23 cellular contexts compared by ENCODE assay signal in the genomic region with DNA sequence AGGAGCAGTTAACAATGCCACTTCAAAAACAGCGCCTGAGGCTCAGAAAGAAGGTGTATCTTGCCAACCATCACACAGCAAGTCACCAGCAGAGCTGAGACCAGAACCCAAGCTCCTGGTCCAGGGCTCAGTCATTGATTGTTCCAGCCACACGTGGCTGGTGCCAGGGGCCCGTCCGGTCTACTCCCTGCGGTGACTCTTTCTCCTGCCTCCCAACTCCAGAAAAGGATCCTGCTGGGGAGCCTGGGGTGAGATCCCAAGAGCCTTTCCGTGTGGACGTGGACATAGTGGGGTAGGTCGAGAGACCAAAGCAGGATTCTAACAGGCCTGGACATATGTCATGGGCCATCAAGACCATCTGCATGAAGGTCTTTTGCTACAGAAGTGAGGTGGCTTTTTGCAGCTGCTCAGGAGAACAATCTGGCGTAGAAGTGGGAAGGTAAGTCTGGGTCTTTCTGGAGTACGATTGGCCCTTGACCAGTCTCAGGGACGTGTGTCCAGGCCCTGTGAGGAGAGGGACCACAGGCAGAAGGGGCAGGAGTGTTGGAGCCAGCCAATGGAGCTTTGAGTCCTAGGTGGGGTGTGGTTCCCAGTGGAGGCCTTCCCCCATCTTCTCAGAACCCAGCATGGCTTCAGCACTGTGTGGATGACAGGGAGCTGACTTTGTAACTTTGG.
A peak's percentile ranks its signal among the peaks of the same experiment; 100 is the strongest.
DNase-seq lines count a peak whose midpoint lies in the region; ATAC-seq and TF ChIP-seq lines count a peak whose summit lies in the region.
"Had no signal": no experiment of that assay in that cellular context is flagged by ENCODE, and none has a peak within 500 bp of the region (broad histone marks: within the 10 kb centered on the region; RNA-seq: fewer than 3 reads in every experiment).

No MANE protein-coding gene starts in this region.

- intact Hi-C loops in activated T-helper 2 cell treated with anti-CD3 and anti-CD28 coated beads, Interferon-gamma antibody, Interleukin-2, Interleukin-4, amounts not matched to agents 10 μg/mL and 5 μg/mL and 100 μg/mL, durations not matched to agents 14 hours and 24 hours and 36 hours (cut with micrococcal nuclease): no loop called here

- H3K9ac ChIP-seq in BLaER1: no peak overlapping the region

- peak overlapping the region; percentile 19 for H3K27ac Mint-ChIP-seq in progenitor cell of endocrine pancreas
- no peak overlapping the region for H3K27ac Mint-ChIP-seq in activated T-helper 2 cell treated with anti-CD3 and anti-CD28 coated beads, Interferon-gamma antibody, Interleukin-2, Interleukin-4, amounts not matched to agents 10 μg/mL and 5 μg/mL and 100 μg/mL, durations not matched to agents 14 hours and 24 hours and 36 hours
- H3K27ac Mint-ChIP-seq: activated B cell treated with CpG ODN at 0.5 μM for 24 hours; activated CD4-positive, alpha-beta memory T cell treated with anti-CD3 and anti-CD28 coated beads, Interleukin-2, amount 10 ng/mL, durations not matched to agents 7 days and 5 days had no signal

- CTCF ChIA-PET in HEK293 (lab: Yijun Ruan, JAX): interaction anchor here (0.7 to 5.9 kb wide), 2 partner anchors 12 to 18 kb away, joined by 4 to 36 read pairs; no protein-coding TSS in a partner anchor

- peaks cover 41% of the 10 kb centered on the region for H3K4me1 ChIP-seq in BLaER1
- peaks cover 10% of the 10 kb centered on the region for H3K4me1 ChIP-seq in HEK293 (ENCODE audit: control insufficient read depth, insufficient read depth, low read length)
- H3K4me1 ChIP-seq: HAP-1 had no signal

- peaks cover 14% of the 10 kb centered on the region for H3K4me1 Mint-ChIP-seq in progenitor cell of endocrine pancreas (ENCODE audit: low read depth)
- no peaks in the 10 kb centered on the region for H3K4me1 Mint-ChIP-seq in activated T-helper 2 cell treated with anti-CD3 and anti-CD28 coated beads, Interferon-gamma antibody, Interleukin-2, Interleukin-4, amounts not matched to agents 10 μg/mL and 5 μg/mL and 100 μg/mL, durations not matched to agents 14 hours and 24 hours and 36 hours (ENCODE audit: low read depth)
- H3K4me1 Mint-ChIP-seq: activated B cell treated with CpG ODN at 0.5 μM for 24 hours; activated CD4-positive, alpha-beta memory T cell treated with anti-CD3 and anti-CD28 coated beads, Interleukin-2, amount 10 ng/mL, durations not matched to agents 7 days and 5 days; CD4-positive, CD25-positive, alpha-beta regulatory T cell; central memory CD8-positive, alpha-beta T cell had no signal

- H3K4me3 Mint-ChIP-seq in progenitor cell of endocrine pancreas (ENCODE audit: low read depth): no peak overlapping the region
- H3K4me3 Mint-ChIP-seq in activated T-helper 2 cell treated with anti-CD3 and anti-CD28 coated beads, Interferon-gamma antibody, Interleukin-2, Interleukin-4, amounts not matched to agents 10 μg/mL and 5 μg/mL and 100 μg/mL, durations not matched to agents 14 hours and 24 hours and 36 hours (ENCODE audit: low read depth): no peak overlapping the region
- H3K4me3 Mint-ChIP-seq: activated B cell treated with CpG ODN at 0.5 μM for 24 hours; activated CD4-positive, alpha-beta memory T cell treated with anti-CD3 and anti-CD28 coated beads, Interleukin-2, amount 10 ng/mL, durations not matched to agents 7 days and 5 days; CD4-positive, CD25-positive, alpha-beta regulatory T cell; central memory CD8-positive, alpha-beta T cell had no signal

- H3K36me3 Mint-ChIP-seq in progenitor cell of endocrine pancreas (ENCODE audit: insufficient read depth): no peaks in the 10 kb centered on the region
- no peaks in the 10 kb centered on the region for H3K36me3 Mint-ChIP-seq in activated T-helper 2 cell treated with anti-CD3 and anti-CD28 coated beads, Interferon-gamma antibody, Interleukin-2, Interleukin-4, amounts not matched to agents 10 μg/mL and 5 μg/mL and 100 μg/mL, durations not matched to agents 14 hours and 24 hours and 36 hours (ENCODE audit: low read depth)
- H3K36me3 Mint-ChIP-seq: CD4-positive, CD25-positive, alpha-beta regulatory T cell had no signal

- ATAC-seq in esophagus mucosa: peak; percentile 15
- no peak for ATAC-seq in HG03520 (IDR thresholded peaks at IDR 0.05; ENCODE audit: unreplicated experiment)

- no peaks in the 10 kb centered on the region for H4K20me1 ChIP-seq in BLaER1

- no peaks in the 10 kb centered on the region for H3K9me3 Mint-ChIP-seq in progenitor cell of endocrine pancreas (ENCODE audit: low read depth)
- H3K9me3 Mint-ChIP-seq in activated T-helper 2 cell treated with anti-CD3 and anti-CD28 coated beads, Interferon-gamma antibody, Interleukin-2, Interleukin-4, amounts not matched to agents 10 μg/mL and 5 μg/mL and 100 μg/mL, durations not matched to agents 14 hours and 24 hours and 36 hours: no peaks in the 10 kb centered on the region
- H3K9me3 Mint-ChIP-seq: activated B cell treated with CpG ODN at 0.5 μM for 24 hours; activated CD4-positive, alpha-beta memory T cell treated with anti-CD3 and anti-CD28 coated beads, Interleukin-2, amount 10 ng/mL, durations not matched to agents 7 days and 5 days; CD4-positive, CD25-positive, alpha-beta regulatory T cell; central memory CD8-positive, alpha-beta T cell had no signal

- POLR2A ChIA-PET in HEK293 (lab: Yijun Ruan, JAX): no interaction called here

- peak overlapping the region; percentile 84; the same call in 1 of the 2 replicates for H3K4me2 ChIP-seq in BLaER1

- DNase-seq in progenitor cell of endocrine pancreas (ENCODE audit: low spot score, unreplicated experiment): no peak
- no peak for DNase-seq in ecto neural progenitor cell (ENCODE audit: low spot score)
- no peak for DNase-seq in activated T-helper 2 cell treated with anti-CD3 and anti-CD28 coated beads, Interferon-gamma antibody, Interleukin-2, Interleukin-4, amounts not matched to agents 10 μg/mL and 5 μg/mL and 100 μg/mL, durations not matched to agents 14 hours and 24 hours and 36 hours (ENCODE audit: low spot score)
- DNase-seq: activated B cell treated with CpG ODN at 0.5 μM for 24 hours; activated CD4-positive, alpha-beta memory T cell treated with anti-CD3 and anti-CD28 coated beads, Interleukin-2, amount 10 ng/mL, durations not matched to agents 7 days and 5 days; activated naive CD4-positive, alpha-beta T cell; amygdala; CD4-positive, CD25-positive, alpha-beta regulatory T cell; DMS 273 treated with DMSO at 0.1 percent for 48 hours; foreskin melanocyte; GDM1; hypothalamus; KBM-7; NCI-H1436 treated with DMSO at 0.1 percent for 48 hours; nucleus accumbens; T-helper 9 cell had no signal

- H3K4me3 ChIP-seq in BLaER1 (no peak overlapping the region), HEK293 (ENCODE audit: low read depth, low read length) (no peak overlapping the region)
- H3K4me3 ChIP-seq: HAP-1, lung had no signal

- H3K36me3 ChIP-seq in BLaER1: no peaks in the 10 kb centered on the region
- H3K36me3 ChIP-seq in HEK293 (ENCODE audit: control insufficient read depth in 2 of 2, insufficient read depth in 1 of 2, low read length in 2 of 2): no peaks in the 10 kb centered on the region
- H3K36me3 ChIP-seq: HAP-1 had no signal

- TF ChIP-seq CTCF in HEK293 (tag by site-specific recombination; IDR thresholded peaks at IDR 0.05): no peak
- no peak for TF ChIP-seq CTCF in progenitor cell of endocrine pancreas (IDR thresholded peaks at IDR 0.05; ENCODE audit: unreplicated experiment)

- H3K27ac ChIP-seq in BLaER1: no peak overlapping the region
- H3K27ac ChIP-seq in HEK293 (ENCODE audit: extremely low read depth, low read depth, low read length): peak overlapping the region; percentile 35; the same call in 1 of the 2 replicates

- H3K9me3 ChIP-seq in BLaER1 (no peaks in the 10 kb centered on the region), HEK293 (ENCODE audit: control insufficient read depth, insufficient read depth, low read depth, low read length) (no peaks in the 10 kb centered on the region)
- H3K9me3 ChIP-seq: HAP-1 had no signal

- peaks cover under 1% of the 10 kb centered on the region for H3K27me3 Mint-ChIP-seq in progenitor cell of endocrine pancreas
- peaks cover 6% of the 10 kb centered on the region for H3K27me3 Mint-ChIP-seq in activated T-helper 2 cell treated with anti-CD3 and anti-CD28 coated beads, Interferon-gamma antibody, Interleukin-2, Interleukin-4, amounts not matched to agents 10 μg/mL and 5 μg/mL and 100 μg/mL, durations not matched to agents 14 hours and 24 hours and 36 hours (ENCODE audit: low read depth)
- H3K27me3 Mint-ChIP-seq: activated B cell treated with CpG ODN at 0.5 μM for 24 hours; activated CD4-positive, alpha-beta memory T cell treated with anti-CD3 and anti-CD28 coated beads, Interleukin-2, amount 10 ng/mL, durations not matched to agents 7 days and 5 days had no signal

- no peaks in the 10 kb centered on the region for H3K27me3 ChIP-seq in BLaER1

TF ChIP-seq in HEK293, 187 proteins besides CTCF, POLR2A, EP300 and RAD21 (continues in another document):
- TF ChIP-seq ZEB2 (tag by site-specific recombination; IDR thresholded peaks at IDR 0.05) (no peak), ZNF776 (tag by site-specific recombination; IDR thresholded peaks at IDR 0.05; ENCODE audit: borderline replicate concordance) (no peak), ZNF324 (tag by site-specific recombination; IDR thresholded peaks at IDR 0.05) (no peak), ZNF37A (tag by site-specific recombination; IDR thresholded peaks at IDR 0.05) (no peak)
- TF ChIP-seq, protein P1, sequence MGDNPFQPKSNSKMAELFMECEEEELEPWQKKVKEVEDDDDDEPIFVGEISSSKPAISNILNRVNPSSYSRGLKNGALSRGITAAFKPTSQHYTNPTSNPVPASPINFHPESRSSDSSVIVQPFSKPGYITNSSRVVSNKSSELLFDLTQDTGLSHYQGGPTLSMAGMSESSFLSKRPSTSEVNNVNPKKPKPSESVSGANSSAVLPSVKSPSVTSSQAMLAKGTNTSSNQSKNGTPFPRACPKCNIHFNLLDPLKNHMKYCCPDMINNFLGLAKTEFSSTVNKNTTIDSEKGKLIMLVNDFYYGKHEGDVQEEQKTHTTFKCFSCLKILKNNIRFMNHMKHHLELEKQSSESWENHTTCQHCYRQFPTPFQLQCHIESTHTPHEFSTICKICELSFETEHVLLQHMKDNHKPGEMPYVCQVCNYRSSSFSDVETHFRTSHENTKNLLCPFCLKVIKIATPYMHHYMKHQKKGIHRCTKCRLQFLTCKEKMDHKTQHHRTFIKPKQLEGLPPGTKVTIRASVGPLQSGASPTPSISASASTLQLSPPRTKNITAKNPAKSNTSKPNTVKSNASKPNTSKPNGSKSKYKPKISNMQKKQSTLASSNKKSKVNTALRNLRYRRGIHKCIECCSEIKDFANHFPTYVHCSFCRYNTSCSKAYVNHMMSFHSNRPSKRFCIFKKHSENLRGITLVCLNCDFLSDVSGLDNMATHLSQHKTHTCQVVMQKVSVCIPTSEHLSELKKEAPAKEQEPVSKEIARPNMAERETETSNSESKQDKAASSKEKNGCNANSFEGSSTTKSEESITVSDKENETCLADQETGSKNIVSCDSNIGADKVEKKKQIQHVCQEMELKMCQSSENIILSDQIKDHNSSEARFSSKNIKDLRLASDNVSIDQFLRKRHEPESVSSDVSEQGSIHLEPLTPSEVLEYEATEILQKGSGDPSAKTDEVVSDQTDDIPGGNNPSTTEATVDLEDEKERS (tag by site-specific recombination; IDR thresholded peaks at IDR 0.05): no peak
